ENCODE assay signal across 19 cellular contexts in genomic region chr3:308597-309321, GRCh38.
DNase-seq lines count a peak whose midpoint lies in the region; ATAC-seq, FAIRE-seq and TF ChIP-seq lines count a peak whose summit lies in the region.
"Had no signal": no experiment of that assay in that cellular context is flagged by ENCODE, and none has a peak within 500 bp of the region (broad histone marks: within the 10 kb centered on the region; RNA-seq: fewer than 3 reads in every experiment).

No MANE protein-coding gene starts in this region.

- H4K20me1 ChIP-seq in HepG2 (ENCODE audit: insufficient read depth, low read length) (no peaks in the 10 kb centered on the region), IMR-90 (ENCODE audit: insufficient read depth, low read length) (no peaks in the 10 kb centered on the region)

- no peak overlapping the region for H3K4me3 ChIP-seq in right lobe of liver
- H3K4me3 ChIP-seq in HepG2 (replicated peaks in 1 of 3; ENCODE audit: insufficient read depth in 1 of 3, low read depth in 2 of 3, low read length in 3 of 3), result no peak overlapping the region
- H3K4me3 ChIP-seq in IMR-90 (ENCODE audit: insufficient read depth, low read depth, low read length), result no peak overlapping the region
- H3K4me3 ChIP-seq: PC-9, SK-N-MC, transverse colon had no signal

- BruUV-seq in HepG2 (replicated peaks; lab: Mats Ljungman, UMichigan) (no TSS peak), IMR-90 (replicated peaks; lab: Mats Ljungman, UMichigan) (no TSS peak)

- H3K4ac ChIP-seq in IMR-90 (ENCODE audit: low read depth, low read length), result no peak overlapping the region

- intact Hi-C loops in right lobe of liver (cut with DNase I), result no loop called here
- intact Hi-C loops in HepG2 (cut with micrococcal nuclease; ENCODE audit: unreplicated experiment), result no loop called here
- intact Hi-C loops in IMR-90 (cut with micrococcal nuclease), result no loop called here

- no peak overlapping the region for H3K14ac ChIP-seq in IMR-90 (replicated peaks; ENCODE audit: low read depth, low read length)

- no peak overlapping the region for H3K9ac ChIP-seq in HepG2 (ENCODE audit: insufficient read depth, low read depth, low read length)
- H3K9ac ChIP-seq in IMR-90 (ENCODE audit: low read depth, low read length), result no peak overlapping the region

- H3K23ac ChIP-seq in IMR-90 (ENCODE audit: low read depth, low read length), result no peak overlapping the region

- H3K27me3 ChIP-seq in right lobe of liver, result no peaks in the 10 kb centered on the region
- no peaks in the 10 kb centered on the region for H3K27me3 ChIP-seq in HepG2 (ENCODE audit: control insufficient read depth in 1 of 2, insufficient read depth in 2 of 2, low read length in 2 of 2)
- no peaks in the 10 kb centered on the region for H3K27me3 ChIP-seq in IMR-90 (ENCODE audit: control insufficient read depth, insufficient read depth, low read length)
- H3K27me3 ChIP-seq in foreskin keratinocyte, result peaks cover 6% of the 10 kb centered on the region
- H3K27me3 ChIP-seq: transverse colon had no signal

- DNase-seq in right lobe of liver (peak in 2 of 3 donors; percentile 16 to 44), HepG2 (ENCODE audit: low spot score) (no peak), IMR-90 (no peak), foreskin keratinocyte (no peak), middle frontal gyrus (ENCODE audit: extremely low spot score, low spot score) (no peak), LoVo (ENCODE audit: low spot score) (no peak)
- no peak for DNase-seq in activated CD4-positive, alpha-beta T cell treated with anti-CD3 and anti-CD28 coated beads for 4 hours
- DNase-seq: activated CD4-positive, alpha-beta T cell treated with anti-CD3 and anti-CD28 coated beads for 48 hours; activated effector memory CD4-positive, alpha-beta T cell treated with anti-CD3 and anti-CD28 coated beads, Interleukin-2, amount 50 U/mL, for 16 hours; NCI-H1417 treated with DMSO at 0.1 percent for 48 hours; NCI-H2171; NCI-H526 treated with DMSO at 0.1 percent for 48 hours; PC-9; transverse colon had no signal

- no peak overlapping the region for H2BK15ac ChIP-seq in IMR-90 (ENCODE audit: low read depth, low read length)

- H2AK5ac ChIP-seq in IMR-90 (ENCODE audit: low read depth, low read length), result no peak overlapping the region

- no peak overlapping the region for H2AK9ac ChIP-seq in IMR-90 (replicated peaks; ENCODE audit: low read depth, low read length, poor library complexity)

- in situ Hi-C loops in HepG2 (cut with HindIII; ENCODE audit: extremely low pct_ligation_motif_present, low pct_unique_long_range_greater_than_20kb), result no loop called here
- in situ Hi-C loops in IMR-90 (cut with MboI; ENCODE audit: low sequenced_read_pairs), result no loop called here

- H3K36me3 ChIP-seq in right lobe of liver, result no peaks in the 10 kb centered on the region
- no peaks in the 10 kb centered on the region for H3K36me3 ChIP-seq in HepG2 (replicated peaks in 1 of 2; ENCODE audit: control insufficient read depth in 1 of 2, insufficient read depth in 2 of 2, low read length in 2 of 2)
- no peaks in the 10 kb centered on the region for H3K36me3 ChIP-seq in IMR-90 (ENCODE audit: control insufficient read depth, insufficient read depth, low read length)
- H3K36me3 ChIP-seq: transverse colon had no signal

- H3K18ac ChIP-seq in IMR-90 (ENCODE audit: low read depth, low read length), result no peak overlapping the region

- H3K79me2 ChIP-seq in HepG2 (ENCODE audit: insufficient read depth, low read length), result no peaks in the 10 kb centered on the region

- H2AFZ ChIP-seq in HepG2 (ENCODE audit: low read length), result no peak overlapping the region
- peak overlapping the region; percentile 40 for H2AFZ ChIP-seq in IMR-90 (replicated peaks; ENCODE audit: low read length, poor library complexity)
- H2AFZ ChIP-seq: PC-9 had no signal

- no peaks in the 10 kb centered on the region for H3K4me1 ChIP-seq in right lobe of liver
- H3K4me1 ChIP-seq in HepG2 (ENCODE audit: insufficient read depth, low read length), result no peaks in the 10 kb centered on the region
- H3K4me1 ChIP-seq in IMR-90 (ENCODE audit: control insufficient read depth, insufficient read depth, low read length), result no peaks in the 10 kb centered on the region
- H3K4me1 ChIP-seq in foreskin keratinocyte, result no peaks in the 10 kb centered on the region
- H3K4me1 ChIP-seq: transverse colon had no signal

- dilution Hi-C loops in IMR-90 (cut with HindIII; ENCODE audit: low sequenced_read_pairs, unreplicated experiment), result no loop called here

- H3K27ac ChIP-seq in right lobe of liver, result no peak overlapping the region
- H3K27ac ChIP-seq in HepG2 (ENCODE audit: extremely low read length, insufficient read depth, low read length), result no peak overlapping the region
- no peak overlapping the region for H3K27ac ChIP-seq in IMR-90 (ENCODE audit: insufficient read depth, low read length)
- no peak overlapping the region for H3K27ac ChIP-seq in foreskin keratinocyte
- H3K27ac ChIP-seq: PC-9, SK-N-MC, transverse colon had no signal

- ATAC-seq in right lobe of liver (no peak), HepG2 (no peak), IMR-90 (ENCODE audit: low read depth) (no peak), foreskin keratinocyte (peak; percentile 36), HG02885 (IDR thresholded peaks at IDR 0.05; ENCODE audit: poor library complexity, unreplicated experiment) (no peak)
- ATAC-seq: stimulated activated effector memory CD8-positive, alpha-beta T cell treated with anti-CD3 and anti-CD28 coated beads, Interleukin-12 subunit alpha, Interleukin-12 subunit beta, amount 100 ng/mL, for 72 hours had no signal

- H3K4me2 ChIP-seq in HepG2 (ENCODE audit: low read depth, low read length), result no peak overlapping the region
- H3K4me2 ChIP-seq in IMR-90 (ENCODE audit: low read depth, low read length), result no peak overlapping the region
- H3K4me2 ChIP-seq: PC-9 had no signal

- no peak overlapping the region for H4K5ac ChIP-seq in IMR-90 (ENCODE audit: low read depth, low read length)

- H3K79me1 ChIP-seq in IMR-90 (ENCODE audit: low read depth in 1 of 2, low read length in 2 of 2), result no peaks in the 10 kb centered on the region

- no peak overlapping the region for H2BK5ac ChIP-seq in IMR-90 (ENCODE audit: low read depth, low read length, poor library complexity, severe bottlenecking)

- no peak for TF ChIP-seq EP300 in HepG2 (IDR thresholded peaks at IDR 0.05; ENCODE audit: low read depth in 2 of 2, low read length in 2 of 2)
- no peak for TF ChIP-seq EP300 in HepG2 (CRISPR knock-in tag; IDR thresholded peaks at IDR 0.05; ENCODE audit: borderline replicate concordance)

- TF ChIP-seq POLR2A in right lobe of liver (IDR thresholded peaks at IDR 0.05) (no peak), HepG2 (IDR thresholded peaks at IDR 0.05; ENCODE audit: insufficient read depth in 1 of 2, low read depth in 2 of 2, low read length in 2 of 2) (no peak), IMR-90 (IDR thresholded peaks at IDR 0.05; ENCODE audit: low read depth, low read length) (no peak)

- H4K8ac ChIP-seq in IMR-90 (ENCODE audit: low read depth in 2 of 2, low read length in 2 of 2), result no peak overlapping the region

- H4K91ac ChIP-seq in IMR-90 (ENCODE audit: insufficient read depth, low read depth, low read length), result no peak overlapping the region

- TF ChIP-seq RAD21 in HepG2 (CRISPR knock-in tag; IDR thresholded peaks at IDR 0.05) (no peak), IMR-90 (IDR thresholded peaks at IDR 0.05; ENCODE audit: low read length) (no peak)

- H3K9me3 ChIP-seq in right lobe of liver, result no peaks in the 10 kb centered on the region
- H3K9me3 ChIP-seq in HepG2 (ENCODE audit: low read length), result no peaks in the 10 kb centered on the region; the same call in 1 of the 2 replicates
- peaks cover 2% of the 10 kb centered on the region; the same call in 1 of the 2 replicates for H3K9me3 ChIP-seq in IMR-90 (ENCODE audit: control insufficient read depth, insufficient read depth, low read length)
- H3K9me3 ChIP-seq: transverse colon had no signal

- H2BK120ac ChIP-seq in IMR-90 (ENCODE audit: low read depth, low read length), result no peak overlapping the region

- POLR2A ChIA-PET in HepG2 (lab: Yijun Ruan, JAX), result no interaction called here
- POLR2A ChIA-PET in IMR-90 (lab: Charles Lee; ENCODE audit: unreplicated experiment), result no interaction called here

- CTCF ChIA-PET in HepG2 (lab: Yijun Ruan, JAX; ENCODE audit: low intra/inter-chr PET ratio, low total read pairs), result no interaction called here
- CTCF ChIA-PET in IMR-90 (lab: Yijun Ruan, JAX), result no interaction called here

- no peaks in the 10 kb centered on the region for H3K9me1 ChIP-seq in IMR-90 (ENCODE audit: insufficient read depth, low read length)

- 31% methylated on average over 24 of the region's 35 CpGs for WGBS in right lobe of liver (ENCODE audit: insufficient coverage, low coverage, low lambda C conversion rate, missing lambda C conversion rate)
- 42% methylated on average over 35 of the region's 35 CpGs for WGBS in HepG2 (ENCODE audit: low lambda C conversion rate)
- 32% methylated on average over 3 of the region's 35 CpGs; no CpG with 5 or more reads in 1 of the 2 experiments for WGBS in IMR-90 (ENCODE audit: extremely low coverage in 2 of 2, insufficient read length in 1 of 2), 2 experiments

- TF ChIP-seq CTCF in right lobe of liver (IDR thresholded peaks at IDR 0.05) (no peak), HepG2 (CRISPR knock-in tag; IDR thresholded peaks at IDR 0.05) (no peak), IMR-90 (conservative IDR thresholded peaks at IDR 0.05; ENCODE audit: low read depth, low read length) (no peak), foreskin keratinocyte (conservative IDR thresholded peaks at IDR 0.05) (no peak)

- no peak for FAIRE-seq in HepG2 (lab: Jason Lieb, UNC)
- FAIRE-seq: HTR-8/SVneo, islet of Langerhans had no signal

- no peak overlapping the region for H2BK20ac ChIP-seq in IMR-90 (ENCODE audit: low read depth, low read length)

- H3K56ac ChIP-seq in IMR-90 (ENCODE audit: extremely low read depth, insufficient read depth, low read length), result no peak overlapping the region

TF ChIP-seq in HepG2, 621 proteins besides CTCF, POLR2A, EP300 and RAD21 (continues in another document):
- TF ChIP-seq ZNF501 (CRISPR knock-in tag; IDR thresholded peaks at IDR 0.05) (no peak), NFATC3 (CRISPR knock-in tag; IDR thresholded peaks at IDR 0.05) (no peak), SNRNP70 (IDR thresholded peaks at IDR 0.05; ENCODE audit: low read depth, low read length) (no peak), ZBTB7A (CRISPR knock-in tag; IDR thresholded peaks at IDR 0.05) (no peak)

TF ChIP-seq in IMR-90, 13 proteins besides CTCF, POLR2A, EP300 and RAD21 (continues in another document):
- TF ChIP-seq NFE2L2 (IDR thresholded peaks at IDR 0.05; ENCODE audit: low read depth, low read length) (no peak), RFX5 (IDR thresholded peaks at IDR 0.05; ENCODE audit: low read depth, low read length) (no peak), FOS (IDR thresholded peaks at IDR 0.05; ENCODE audit: low read depth, low read length) (no peak), CHD1 (IDR thresholded peaks at IDR 0.05; ENCODE audit: low read depth, low read length) (no peak), BHLHE40 (IDR thresholded peaks at IDR 0.05; ENCODE audit: low read depth, low read length) (no peak), RCOR1 (IDR thresholded peaks at IDR 0.05; ENCODE audit: insufficient replicate concordance, low read length) (no peak), SMC3 (IDR thresholded peaks at IDR 0.05; ENCODE audit: low read depth, low read length) (no peak), MAZ (IDR thresholded peaks at IDR 0.05; ENCODE audit: borderline replicate concordance, low read depth, low read length) (no peak), CEBPB (IDR thresholded peaks at IDR 0.05; ENCODE audit: low read depth, low read length) (no peak)

Comparison
In these comparisons a context has a peak if more than half of its experiments do, and no peak if none do; other contexts are left out.
1. DNase-seq: peak in right lobe of liver (2 of 3); none in HepG2 (single experiment), IMR-90 (single experiment), foreskin keratinocyte (0 of 2), activated CD4-positive, alpha-beta T cell treated with anti-CD3 and anti-CD28 coated beads for 4 hours (0 of 2), middle frontal gyrus (single experiment) and LoVo (single experiment).